In genomic region chr14:31207746-31208545, GRCh38 we compare ENCODE assay signal across 1 cellular context.
TF ChIP-seq lines count a peak whose summit lies in the region.

Gene HECTD1, minus strand, starts transcription at chr14:31207793. Its CDS starts 1,857 bp downstream, at chr14:31205936.

TF ChIP-seq in K562, 482 proteins besides CTCF, POLR2A, EP300 and RAD21 (continued from another document and continues in another):
- TF ChIP-seq STAT6 (CRISPR knock-in tag; IDR thresholded peaks at IDR 0.05) (no peak), SIN3A (IDR thresholded peaks at IDR 0.05; ENCODE audit: borderline replicate concordance in 2 of 2, control insufficient read depth in 1 of 2, low read depth in 2 of 2, low read length in 2 of 2) (no peak), CBX5 (IDR thresholded peaks at IDR 0.05; ENCODE audit: borderline replicate concordance, low read depth) (no peak), MXD1 (CRISPR knock-in tag; IDR thresholded peaks at IDR 0.05; ENCODE audit: borderline replicate concordance, poor library complexity, severe bottlenecking) (no peak), KDM1A (IDR thresholded peaks at IDR 0.05) (no peak), TSHZ1 (CRISPR knock-in tag; IDR thresholded peaks at IDR 0.05) (no peak), ZZZ3 (IDR thresholded peaks at IDR 0.05) (no peak), SMAD3 (CRISPR knock-in tag; conservative IDR thresholded peaks at IDR 0.05) (no peak), THRB (CRISPR knock-in tag; conservative IDR thresholded peaks at IDR 0.05) (no peak), BRCA1 (IDR thresholded peaks at IDR 0.05) (no peak), BRCA1 (CRISPR knock-in tag; IDR thresholded peaks at IDR 0.05) (no peak), ATF6 (CRISPR knock-in tag; IDR thresholded peaks at IDR 0.05) (no peak), BCL6 (CRISPR knock-in tag; IDR thresholded peaks at IDR 0.05) (no peak), LEF1 (IDR thresholded peaks at IDR 0.05) (no peak), MCM2 (IDR thresholded peaks at IDR 0.05; ENCODE audit: low read depth) (no peak), U2AF1 (optimal IDR thresholded peaks at IDR 0.05; ENCODE audit: low read depth, low read length) (no peak), TARDBP (IDR thresholded peaks at IDR 0.05) (no peak), DDX20 (tag; IDR thresholded peaks at IDR 0.05; ENCODE audit: low read depth) (no peak), ZNF584 (CRISPR knock-in tag; IDR thresholded peaks at IDR 0.05; ENCODE audit: low read depth) (peak; percentile 66; the same call in 1 of the 2 replicates), EHMT2 (IDR thresholded peaks at IDR 0.05) (no peak), CLOCK (CRISPR knock-in tag; IDR thresholded peaks at IDR 0.05; ENCODE audit: borderline replicate concordance) (no peak), ZNF785 (CRISPR knock-in tag; IDR thresholded peaks at IDR 0.05) (no peak), HCFC1 (IDR thresholded peaks at IDR 0.05; ENCODE audit: low read depth, low read length) (peak; percentile 40), E2F1 (CRISPR knock-in tag; IDR thresholded peaks at IDR 0.05) (peak; percentile 4; the same call in 1 of the 2 replicates), UBTF (IDR thresholded peaks at IDR 0.05; ENCODE audit: borderline replicate concordance in 1 of 2, low read depth in 2 of 2, low read length in 2 of 2) (peak; percentile 56 to 72; a peak in 2 of 4 replicates), CSDE1 (IDR thresholded peaks at IDR 0.05) (no peak), E2F8 (IDR thresholded peaks at IDR 0.05; ENCODE audit: low read depth, partially characterized antibody) (peak; percentile 41), BACH1 (tag; IDR thresholded peaks at IDR 0.05) (no peak; the same call in 1 of the 2 replicates), TCF7 (IDR thresholded peaks at IDR 0.05; ENCODE audit: borderline replicate concordance) (0 out of 2 replicates have a peak, but pooled peaks have one; percentile 61), MLLT1 (IDR thresholded peaks at IDR 0.05) (peak; percentile 20 to 67; a peak in 1 of 4 replicates), EWSR1 (IDR thresholded peaks at IDR 0.05; ENCODE audit: borderline replicate concordance, low read depth, partially characterized antibody) (no peak), ZFP30 (CRISPR knock-in tag; IDR thresholded peaks at IDR 0.05; ENCODE audit: borderline replicate concordance) (no peak), PTTG1 (tag; IDR thresholded peaks at IDR 0.05; ENCODE audit: low read depth) (no peak), U2AF2 (optimal IDR thresholded peaks at IDR 0.05; ENCODE audit: low read depth, low read length) (no peak), MTA2 (IDR thresholded peaks at IDR 0.05; ENCODE audit: low read depth) (no peak)
